16 cellular contexts compared by ENCODE assay signal in the genomic region with DNA sequence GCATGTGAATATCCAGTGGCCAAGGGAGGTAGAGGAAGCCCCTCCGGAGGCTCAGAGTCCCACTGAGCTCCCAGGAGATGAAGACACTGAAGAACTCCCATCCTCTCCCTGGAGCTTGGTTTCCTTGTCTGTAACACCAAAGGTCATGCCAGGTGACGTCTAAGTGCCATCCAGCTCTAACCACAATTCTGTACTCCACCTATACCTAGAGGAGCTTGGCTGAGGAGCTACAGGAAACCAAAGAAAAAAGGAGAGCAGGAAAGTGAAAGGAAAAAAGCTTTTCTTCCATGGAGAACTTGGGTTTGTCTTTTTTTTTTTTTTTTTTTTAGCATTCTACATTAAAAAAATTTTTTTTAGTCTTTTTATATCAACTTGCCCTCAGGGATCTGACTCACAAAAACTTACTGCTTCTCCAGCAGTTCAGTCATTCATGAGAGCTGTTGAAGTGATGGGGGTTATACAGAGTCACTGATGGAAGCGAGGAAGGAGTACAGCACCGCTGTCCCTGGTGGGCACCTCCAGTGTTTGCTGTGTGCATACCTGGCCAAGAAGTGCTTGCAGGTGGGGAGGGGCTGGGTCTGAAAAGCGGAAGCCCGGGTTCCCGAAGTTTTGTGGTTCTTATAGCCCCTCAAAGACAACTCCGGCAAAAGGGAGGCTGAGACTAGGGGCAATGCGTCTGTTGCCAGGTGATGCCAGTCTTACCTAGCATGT. TPM values are rescaled to one million over a fixed set of nuclear protein-coding genes. Genes with fewer than 3 reads are reported as not detected.
DNase-seq lines count a peak whose midpoint lies in the region; ATAC-seq, FAIRE-seq and TF ChIP-seq lines count a peak whose summit lies in the region.
"Had no signal": no experiment of that assay in that cellular context is flagged by ENCODE, and none has a peak within 500 bp of the region (broad histone marks: within the 10 kb centered on the region; RNA-seq: fewer than 3 reads in every experiment).

No MANE protein-coding gene starts in this region.

- no peak overlapping the region for H3K4me3 Mint-ChIP-seq in GM23338
- H3K4me3 Mint-ChIP-seq: CD14-positive monocyte, immature natural killer cell, naive B cell had no signal

- H3K27me3 ChIP-seq in GM23338 (ENCODE audit: insufficient read depth) = no peaks in the 10 kb centered on the region
- H3K27me3 ChIP-seq in bronchial epithelial cell (ENCODE audit: control insufficient read depth, insufficient read depth, low read length) = no peaks in the 10 kb centered on the region

- FAIRE-seq in bronchial epithelial cell (lab: Jason Lieb, UNC) = no peak
- FAIRE-seq: endometrium had no signal

- H3K36me3 Mint-ChIP-seq in GM23338 (ENCODE audit: low read depth) = no peaks in the 10 kb centered on the region
- H3K36me3 Mint-ChIP-seq: CD14-positive monocyte, immature natural killer cell, naive B cell had no signal

- H3K4me3 ChIP-seq in GM23338 (no peak overlapping the region), bronchial epithelial cell (ENCODE audit: low read depth, low read length) (no peak overlapping the region)
- H3K4me3 ChIP-seq: SJSA1 had no signal

- peaks cover 2% of the 10 kb centered on the region for H3K27me3 Mint-ChIP-seq in GM23338 (ENCODE audit: insufficient read depth, low read depth, poor library complexity)
- H3K27me3 Mint-ChIP-seq: naive B cell had no signal

- TF ChIP-seq CTCF in GM23338 (conservative IDR thresholded peaks at IDR 0.05; ENCODE audit: low read depth in 2 of 2) (no peak), bronchial epithelial cell (IDR thresholded peaks at IDR 0.05; ENCODE audit: insufficient read depth, low read length, severe bottlenecking) (no peak)

- no peaks in the 10 kb centered on the region for H3K36me3 ChIP-seq in GM23338 (ENCODE audit: insufficient read depth)
- no peaks in the 10 kb centered on the region for H3K36me3 ChIP-seq in bronchial epithelial cell (ENCODE audit: control insufficient read depth, insufficient read depth, low read length)
- H3K36me3 ChIP-seq: SJSA1 had no signal

- no peaks in the 10 kb centered on the region for H4K20me1 ChIP-seq in GM23338 (replicated peaks; ENCODE audit: insufficient read depth)

- no peaks in the 10 kb centered on the region for H3K9me2 ChIP-seq in GM23338 (ENCODE audit: insufficient read depth)

- ATAC-seq in GM23338 = peak; percentile 72
- no peak for ATAC-seq in GM21737 (IDR thresholded peaks at IDR 0.05; ENCODE audit: unreplicated experiment)

- peak; percentile 23 for DNase-seq in GM23338 (ENCODE audit: low spot score)
- peak; percentile 49 for DNase-seq in bronchial epithelial cell (ENCODE audit: low read depth)
- DNase-seq in hepatic stellate cell (ENCODE audit: low spot score) = peak; percentile 26
- DNase-seq in stromal cell of bone marrow (ENCODE audit: low read depth) = peak; percentile 75
- no peak for DNase-seq in inferior parietal cortex (ENCODE audit: extremely low spot score)
- no peak for DNase-seq in activated CD4-positive, alpha-beta T cell treated with anti-CD3 and anti-CD28 coated beads, Interleukin-2, amount 50 U/mL, for 1 hour
- no peak for DNase-seq in NCI-H524 (lab: John Stamatoyannopoulos, UW)
- DNase-seq: immature natural killer cell; naive B cell; NCI-H1105; NCI-H774; stimulated activated CD4-positive, alpha-beta T cell treated with anti-CD3 and anti-CD28 coated beads, Interleukin-12 subunit alpha, Interleukin-12 subunit beta, amount 100 ng/mL, for 4 hours had no signal

- no peaks in the 10 kb centered on the region for H3K9me3 Mint-ChIP-seq in GM23338
- H3K9me3 Mint-ChIP-seq: CD14-positive monocyte, immature natural killer cell had no signal

- H3F3A ChIP-seq in GM23338 (replicated peaks; ENCODE audit: low read depth) = no peaks in the 10 kb centered on the region

- no peak overlapping the region for H3K4me2 ChIP-seq in GM23338

- H3K27ac Mint-ChIP-seq in GM23338 = no peak overlapping the region
- H3K27ac Mint-ChIP-seq: CD14-positive monocyte, immature natural killer cell, naive B cell had no signal

- no peaks in the 10 kb centered on the region for H3K4me1 ChIP-seq in GM23338 (ENCODE audit: insufficient read depth)
- H3K4me1 ChIP-seq: SJSA1 had no signal

- H3K79me2 ChIP-seq in GM23338 (replicated peaks; ENCODE audit: insufficient read depth) = no peaks in the 10 kb centered on the region

- H3K27ac ChIP-seq in GM23338 (ENCODE audit: low read depth) = no peak overlapping the region
- H3K27ac ChIP-seq: SJSA1 had no signal

- H2AFZ ChIP-seq in GM23338 = no peak overlapping the region

- H3K4me1 Mint-ChIP-seq in GM23338 = peaks cover 11% of the 10 kb centered on the region
- H3K4me1 Mint-ChIP-seq: CD14-positive monocyte, immature natural killer cell, naive B cell had no signal

TF ChIP-seq in GM23338, 12 proteins besides CTCF, POLR2A, EP300 and RAD21:
- TF ChIP-seq NANOG (IDR thresholded peaks at IDR 0.05; ENCODE audit: borderline replicate concordance) (no peak), EZH2 (IDR thresholded peaks at IDR 0.05; ENCODE audit: low read depth, unreplicated experiment) (no peak), POLR2AphosphoS5 (IDR thresholded peaks at IDR 0.05; ENCODE audit: low read depth) (no peak), ZNF331 (CRISPR knock-in tag; IDR thresholded peaks at IDR 0.05; ENCODE audit: low read depth) (no peak), JUNB (IDR thresholded peaks at IDR 0.05; ENCODE audit: unreplicated experiment) (no peak)
- TF ChIP-seq, protein P1, sequence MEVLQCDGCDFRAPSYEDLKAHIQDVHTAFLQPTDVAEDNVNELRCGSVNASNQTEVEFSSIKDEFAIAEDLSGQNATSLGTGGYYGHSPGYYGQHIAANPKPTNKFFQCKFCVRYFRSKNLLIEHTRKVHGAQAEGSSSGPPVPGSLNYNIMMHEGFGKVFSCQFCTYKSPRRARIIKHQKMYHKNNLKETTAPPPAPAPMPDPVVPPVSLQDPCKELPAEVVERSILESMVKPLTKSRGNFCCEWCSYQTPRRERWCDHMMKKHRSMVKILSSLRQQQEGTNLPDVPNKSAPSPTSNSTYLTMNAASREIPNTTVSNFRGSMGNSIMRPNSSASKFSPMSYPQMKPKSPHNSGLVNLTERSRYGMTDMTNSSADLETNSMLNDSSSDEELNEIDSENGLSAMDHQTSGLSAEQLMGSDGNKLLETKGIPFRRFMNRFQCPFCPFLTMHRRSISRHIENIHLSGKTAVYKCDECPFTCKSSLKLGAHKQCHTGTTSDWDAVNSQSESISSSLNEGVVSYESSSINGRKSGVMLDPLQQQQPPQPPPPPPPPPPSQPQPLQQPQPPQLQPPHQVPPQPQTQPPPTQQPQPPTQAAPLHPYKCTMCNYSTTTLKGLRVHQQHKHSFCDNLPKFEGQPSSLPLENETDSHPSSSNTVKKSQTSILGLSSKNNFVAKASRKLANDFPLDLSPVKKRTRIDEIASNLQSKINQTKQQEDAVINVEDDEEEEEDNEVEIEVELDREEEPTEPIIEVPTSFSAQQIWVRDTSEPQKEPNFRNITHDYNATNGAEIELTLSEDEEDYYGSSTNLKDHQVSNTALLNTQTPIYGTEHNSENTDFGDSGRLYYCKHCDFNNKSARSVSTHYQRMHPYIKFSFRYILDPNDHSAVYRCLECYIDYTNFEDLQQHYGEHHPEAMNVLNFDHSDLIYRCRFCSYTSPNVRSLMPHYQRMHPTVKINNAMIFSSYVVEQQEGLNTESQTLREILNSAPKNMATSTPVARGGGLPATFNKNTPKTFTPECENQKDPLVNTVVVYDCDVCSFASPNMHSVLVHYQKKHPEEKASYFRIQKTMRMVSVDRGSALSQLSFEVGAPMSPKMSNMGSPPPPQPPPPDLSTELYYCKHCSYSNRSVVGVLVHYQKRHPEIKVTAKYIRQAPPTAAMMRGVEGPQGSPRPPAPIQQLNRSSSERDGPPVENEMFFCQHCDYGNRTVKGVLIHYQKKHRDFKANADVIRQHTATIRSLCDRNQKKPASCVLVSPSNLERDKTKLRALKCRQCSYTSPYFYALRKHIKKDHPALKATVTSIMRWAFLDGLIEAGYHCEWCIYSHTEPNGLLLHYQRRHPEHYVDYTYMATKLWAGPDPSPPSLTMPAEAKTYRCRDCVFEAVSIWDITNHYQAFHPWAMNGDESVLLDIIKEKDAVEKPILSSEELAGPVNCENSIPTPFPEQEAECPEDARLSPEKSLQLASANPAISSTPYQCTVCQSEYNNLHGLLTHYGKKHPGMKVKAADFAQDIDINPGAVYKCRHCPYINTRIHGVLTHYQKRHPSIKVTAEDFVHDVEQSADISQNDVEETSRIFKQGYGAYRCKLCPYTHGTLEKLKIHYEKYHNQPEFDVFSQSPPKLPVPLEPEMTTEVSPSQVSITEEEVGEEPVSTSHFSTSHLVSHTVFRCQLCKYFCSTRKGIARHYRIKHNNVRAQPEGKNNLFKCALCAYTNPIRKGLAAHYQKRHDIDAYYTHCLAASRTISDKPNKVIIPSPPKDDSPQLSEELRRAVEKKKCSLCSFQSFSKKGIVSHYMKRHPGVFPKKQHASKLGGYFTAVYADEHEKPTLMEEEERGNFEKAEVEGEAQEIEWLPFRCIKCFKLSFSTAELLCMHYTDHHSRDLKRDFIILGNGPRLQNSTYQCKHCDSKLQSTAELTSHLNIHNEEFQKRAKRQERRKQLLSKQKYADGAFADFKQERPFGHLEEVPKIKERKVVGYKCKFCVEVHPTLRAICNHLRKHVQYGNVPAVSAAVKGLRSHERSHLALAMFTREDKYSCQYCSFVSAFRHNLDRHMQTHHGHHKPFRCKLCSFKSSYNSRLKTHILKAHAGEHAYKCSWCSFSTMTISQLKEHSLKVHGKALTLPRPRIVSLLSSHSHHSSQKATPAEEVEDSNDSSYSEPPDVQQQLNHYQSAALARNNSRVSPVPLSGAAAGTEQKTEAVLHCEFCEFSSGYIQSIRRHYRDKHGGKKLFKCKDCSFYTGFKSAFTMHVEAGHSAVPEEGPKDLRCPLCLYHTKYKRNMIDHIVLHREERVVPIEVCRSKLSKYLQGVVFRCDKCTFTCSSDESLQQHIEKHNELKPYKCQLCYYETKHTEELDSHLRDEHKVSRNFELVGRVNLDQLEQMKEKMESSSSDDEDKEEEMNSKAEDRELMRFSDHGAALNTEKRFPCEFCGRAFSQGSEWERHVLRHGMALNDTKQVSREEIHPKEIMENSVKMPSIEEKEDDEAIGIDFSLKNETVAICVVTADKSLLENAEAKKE (CRISPR knock-in tag; IDR thresholded peaks at IDR 0.05) = no peak

RNA-seq across cellular contexts. Expression of a gene that starts 46.0 kb away (rescaled TPM):
- total RNA-seq in GM23338 (2014; rRNA removed; shearing (Covaris generic)) = 3.1 and 4.4 TPM in 2 replicates
- 1.3 and 1.7 TPM in 2 replicates for polyA plus RNA-seq in GM23338 (2016; fragmentation: Nextera tagmentation; extraction: Ambion mirVana)
- total RNA-seq in bronchial epithelial cell = 1.1 and 1.3 TPM in 2 replicates

Comparison
In these comparisons a context has a peak if more than half of its experiments do, and no peak if none do; other contexts are left out.
1. DNase-seq: peak in GM23338 (single experiment), bronchial epithelial cell (single experiment), hepatic stellate cell (single experiment) and stromal cell of bone marrow (single experiment); none in inferior parietal cortex (single experiment), activated CD4-positive, alpha-beta T cell treated with anti-CD3 and anti-CD28 coated beads, Interleukin-2, amount 50 U/mL, for 1 hour (single experiment) and NCI-H524 (0 of 2).